11 cellular contexts compared by ENCODE assay signal in genomic region chr4:85823295-85823694, GRCh38.
DNase-seq lines count a peak whose midpoint lies in the region; ATAC-seq, FAIRE-seq and TF ChIP-seq lines count a peak whose summit lies in the region.
"Had no signal": no experiment of that assay in that cellular context is flagged by ENCODE, and none has a peak within 500 bp of the region (broad histone marks: within the 10 kb centered on the region; RNA-seq: fewer than 3 reads in every experiment).

No MANE protein-coding gene starts in this region.

- H3K4me1 ChIP-seq in HepG2 (ENCODE audit: insufficient read depth, low read length), result no peaks in the 10 kb centered on the region
- peaks cover 0 to 16% (median 6%) of the 10 kb centered on the region in 4 donors for H3K4me1 ChIP-seq in right lobe of liver
- peaks cover 15 to 57% (median 34%) of the 10 kb centered on the region in 9 donors for H3K4me1 ChIP-seq in heart right ventricle

- H3K79me2 ChIP-seq in HepG2 (ENCODE audit: insufficient read depth, low read length), result no peaks in the 10 kb centered on the region

- 0% methylated on average over 1 of the region's 1 CpG for WGBS in HepG2 (ENCODE audit: low lambda C conversion rate)
- no CpG with 5 or more reads among the region's 1 CpG for WGBS in right lobe of liver (ENCODE audit: insufficient coverage, low coverage, low lambda C conversion rate, missing lambda C conversion rate)
- 18 to 23% methylated on average over 1 of the region's 1 CpG for WGBS in heart right ventricle, 2 donors

- POLR2A ChIA-PET in HepG2 (lab: Yijun Ruan, JAX), result no interaction called here

- H4K20me1 ChIP-seq in HepG2 (ENCODE audit: insufficient read depth, low read length), result no peaks in the 10 kb centered on the region

- in situ Hi-C loops in HepG2 (cut with HindIII; ENCODE audit: extremely low pct_ligation_motif_present, low pct_unique_long_range_greater_than_20kb), result no loop called here

- DNase-seq in HepG2 (ENCODE audit: low spot score), result no peak
- DNase-seq in right lobe of liver, result no peak
- DNase-seq in SK-N-DZ (ENCODE audit: low spot score), result peak; percentile 2
- peak in 1 of 2 donors; percentile 64 for DNase-seq in heart right ventricle
- no peak for DNase-seq in GF-D8 (lab: John Stamatoyannopoulos, UW)
- no peak for DNase-seq in NCI-H524 treated with DMSO at 0.1 percent for 48 hours (lab: John Stamatoyannopoulos, UW)
- DNase-seq in LoVo (ENCODE audit: low spot score), result no peak
- DNase-seq in cerebellum (ENCODE audit: low spot score), result no peak
- DNase-seq: activated CD8-positive, alpha-beta memory T cell treated with anti-CD3 and anti-CD28 coated beads, Interleukin-2, amount 50 U/mL, for 4 hours; NCI-H146; stimulated activated CD4-positive, alpha-beta T cell treated with anti-CD3 and anti-CD28 coated beads, Interleukin-1b, Interleukin-23, amount 100 ng/mL, for 48 hours had no signal

- TF ChIP-seq RAD21 in HepG2 (CRISPR knock-in tag; IDR thresholded peaks at IDR 0.05), result no peak

- intact Hi-C loops in HepG2 (cut with micrococcal nuclease; ENCODE audit: unreplicated experiment) (loop anchor here (10.0 kb wide), 1 partner anchor 142 kb away; no protein-coding TSS in a partner anchor), right lobe of liver (cut with DNase I) (no loop called here), heart right ventricle (cut with DNase I) (loop anchor here in 2 of 10 donors (10.0 kb wide), 1 partner anchor 142 kb away; no protein-coding TSS in a partner anchor)

- CTCF ChIA-PET in HepG2 (lab: Yijun Ruan, JAX; ENCODE audit: low intra/inter-chr PET ratio, low total read pairs), result no interaction called here

- no peak overlapping the region for H2AFZ ChIP-seq in HepG2 (ENCODE audit: low read length)

- H3K4me3 ChIP-seq in HepG2 (replicated peaks in 1 of 3; ENCODE audit: insufficient read depth in 1 of 3, low read depth in 2 of 3, low read length in 3 of 3) (no peak overlapping the region), right lobe of liver (no peak overlapping the region), heart right ventricle (no peak overlapping the region)

- TF ChIP-seq EP300 in HepG2 (IDR thresholded peaks at IDR 0.05; ENCODE audit: low read depth in 2 of 2, low read length in 2 of 2) (no peak), HepG2 (CRISPR knock-in tag; IDR thresholded peaks at IDR 0.05; ENCODE audit: borderline replicate concordance) (no peak)

- H3K9ac ChIP-seq in HepG2 (ENCODE audit: insufficient read depth, low read depth, low read length), result no peak overlapping the region

- TF ChIP-seq POLR2A in HepG2 (IDR thresholded peaks at IDR 0.05; ENCODE audit: insufficient read depth in 1 of 2, low read depth in 2 of 2, low read length in 2 of 2), result no peak
- no peak for TF ChIP-seq POLR2A in right lobe of liver (IDR thresholded peaks at IDR 0.05)

- no peak for ATAC-seq in HepG2
- ATAC-seq in right lobe of liver, result no peak
- peak in 7 of 8 donors; percentile 14 to 78 (median 46) for ATAC-seq in heart right ventricle

- TF ChIP-seq CTCF in HepG2 (CRISPR knock-in tag; IDR thresholded peaks at IDR 0.05), result no peak
- TF ChIP-seq CTCF in right lobe of liver (IDR thresholded peaks at IDR 0.05), result no peak
- no peak for TF ChIP-seq CTCF in heart right ventricle (IDR thresholded peaks at IDR 0.05)

- H3K4me2 ChIP-seq in HepG2 (ENCODE audit: low read depth, low read length), result no peak overlapping the region

- no peak for FAIRE-seq in HepG2 (lab: Jason Lieb, UNC)

- H3K27ac ChIP-seq in HepG2 (ENCODE audit: extremely low read length, insufficient read depth, low read length) (no peak overlapping the region), right lobe of liver (no peak overlapping the region), heart right ventricle (peak overlapping the region in 6 of 10 donors; percentile 0 to 64 (median 18))

- H3K27me3 ChIP-seq in HepG2 (ENCODE audit: control insufficient read depth in 1 of 2, insufficient read depth in 2 of 2, low read length in 2 of 2) (no peaks in the 10 kb centered on the region), right lobe of liver (no peaks in the 10 kb centered on the region), heart right ventricle (no peaks in the 10 kb centered on the region)

- no TSS peak for BruUV-seq in HepG2 (replicated peaks; lab: Mats Ljungman, UMichigan)

- H3K36me3 ChIP-seq in HepG2 (replicated peaks in 1 of 2; ENCODE audit: control insufficient read depth in 1 of 2, insufficient read depth in 2 of 2, low read length in 2 of 2) (no peaks in the 10 kb centered on the region), right lobe of liver (no peaks in the 10 kb centered on the region), heart right ventricle (no peaks in the 10 kb centered on the region)

- H3K9me3 ChIP-seq in HepG2 (ENCODE audit: low read length) (no peaks in the 10 kb centered on the region), right lobe of liver (no peaks in the 10 kb centered on the region), heart right ventricle (peaks cover 0 to 6% (median 0%) of the 10 kb centered on the region in 11 donors)

TF ChIP-seq in HepG2, 621 proteins besides CTCF, POLR2A, EP300 and RAD21:
- TF ChIP-seq KLF16 (CRISPR knock-in tag; IDR thresholded peaks at IDR 0.05) (no peak), ZNF766 (CRISPR knock-in tag; IDR thresholded peaks at IDR 0.05; ENCODE audit: borderline replicate concordance) (no peak), ZNF3 (CRISPR knock-in tag; IDR thresholded peaks at IDR 0.05) (no peak), ZNF83 (CRISPR knock-in tag; IDR thresholded peaks at IDR 0.05; ENCODE audit: borderline replicate concordance) (no peak), SNAPC2 (CRISPR knock-in tag; IDR thresholded peaks at IDR 0.05) (no peak), ZNF275 (CRISPR knock-in tag; IDR thresholded peaks at IDR 0.05; ENCODE audit: borderline replicate concordance) (no peak), CEBPB (IDR thresholded peaks at IDR 0.05; ENCODE audit: borderline replicate concordance, low read depth, low read length) (0 out of 2 replicates have a peak, but pooled peaks have one; percentile 12)

Comparison
In these comparisons a context has a peak if more than half of its experiments do, and no peak if none do; other contexts are left out.
1. ATAC-seq: peak in heart right ventricle (7 of 8); none in HepG2 (single experiment) and right lobe of liver (0 of 4).
2. H3K27ac ChIP-seq: peak in heart right ventricle (6 of 10); none in HepG2 (single experiment) and right lobe of liver (0 of 3).